In genomic region chr3:72340056-72340455, GRCh38 we compare ENCODE assay signal across 15 cellular contexts.
"Had no signal": no experiment of that assay in that cellular context is flagged by ENCODE, and none has a peak within 500 bp of the region (broad histone marks: within the 10 kb centered on the region; RNA-seq: fewer than 3 reads in every experiment).

No MANE protein-coding gene starts in this region.

- ATAC-seq: effector memory CD8-positive, alpha-beta T cell; left colon; naive thymus-derived CD8-positive, alpha-beta T cell; sciatic nerve; stimulated activated naive B cell treated with anti-CD40 and anti-IgM and Interleukin-4, amounts not matched to agents 10 μg/mL and 1 μg/mL and 100 μg/mL, for 72 hours; stimulated activated naive CD8-positive, alpha-beta T cell treated with anti-CD3 and anti-CD28 coated beads, Interleukin-15, amount 100 ng/mL, for 72 hours had no signal

- H3K27me3 ChIP-seq: esophagus squamous epithelium, hepatocyte, neutrophil, testis, tibial nerve had no signal

- DNase-seq: effector memory CD8-positive, alpha-beta T cell; esophagus squamous epithelium; foreskin fibroblast; left colon; mucosa of descending colon; naive thymus-derived CD8-positive, alpha-beta T cell; stimulated activated CD4-positive, alpha-beta T cell treated with anti-CD3 and anti-CD28 coated beads, Interleukin-2, amount 100 ng/mL, for 24 hours; stimulated activated CD4-positive, alpha-beta T cell treated with anti-CD3 and anti-CD28 coated beads, Interleukin-4, amount 100 ng/mL, for 4 hours; stimulated activated naive B cell treated with anti-CD40 and anti-IgM and Interleukin-4, amounts not matched to agents 10 μg/mL and 1 μg/mL and 100 μg/mL, for 72 hours; stimulated activated naive CD8-positive, alpha-beta T cell treated with anti-CD3 and anti-CD28 coated beads, Interleukin-15, amount 100 ng/mL, for 72 hours; testis had no signal

- H3K27ac ChIP-seq: neutrophil had no signal

- H3K4me3 ChIP-seq: esophagus squamous epithelium, hepatocyte, mucosa of descending colon, testis, tibial nerve had no signal

- H3K9me3 ChIP-seq: esophagus squamous epithelium, mucosa of descending colon, neutrophil, testis, tibial nerve had no signal

- H3K36me3 ChIP-seq: esophagus squamous epithelium, neutrophil, tibial nerve had no signal

- H2AFZ ChIP-seq: hepatocyte had no signal

- H3K4me2 ChIP-seq: hepatocyte had no signal
